In the genomic region with DNA sequence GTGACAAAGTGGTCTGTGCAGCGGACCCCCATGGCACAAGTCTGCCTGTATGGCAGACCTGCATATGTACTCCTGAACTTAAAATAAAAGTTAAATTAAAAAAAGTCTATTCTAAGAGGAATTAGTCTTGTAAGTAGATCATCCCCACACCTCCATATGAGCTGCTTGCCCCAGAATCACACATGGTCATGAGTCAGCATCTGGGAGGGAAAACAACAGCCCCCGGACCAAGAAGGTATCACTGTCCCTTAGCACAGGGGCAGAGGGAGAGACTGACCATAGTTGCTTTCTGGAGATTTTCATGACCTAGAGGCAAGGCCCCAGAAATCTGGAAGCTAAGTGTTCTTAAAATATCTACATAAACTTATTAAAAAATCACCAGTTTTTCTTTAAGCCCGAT, we compare ENCODE assay signal across 15 cellular contexts.
"Had no signal": no experiment of that assay in that cellular context is flagged by ENCODE, and none has a peak within 500 bp of the region (broad histone marks: within the 10 kb centered on the region; RNA-seq: fewer than 3 reads in every experiment).

No MANE protein-coding gene starts in this region.

- H3K4me2 ChIP-seq: hepatocyte had no signal

- FAIRE-seq: small intestine had no signal

- H3K27me3 Mint-ChIP-seq: naive B cell had no signal

- H3K27ac ChIP-seq: epithelial cell of prostate, hepatocyte, right atrium auricular region had no signal

- H3K36me3 ChIP-seq: esophagus muscularis mucosa, right atrium auricular region, sigmoid colon had no signal

- H3K27me3 ChIP-seq: esophagus muscularis mucosa, hepatocyte, right atrium auricular region, sigmoid colon had no signal

- H3K9me3 ChIP-seq: esophagus muscularis mucosa, right atrium auricular region, sigmoid colon had no signal

- ATAC-seq: left colon had no signal

- H3K4me1 ChIP-seq: right atrium auricular region had no signal

- H3K36me3 Mint-ChIP-seq: naive B cell had no signal

- H3K4me3 ChIP-seq: esophagus muscularis mucosa, hepatocyte, right atrium auricular region, sigmoid colon had no signal

- H3K9me3 Mint-ChIP-seq: naive B cell, nephron had no signal

- H3K4me3 Mint-ChIP-seq: naive B cell, nephron had no signal

- DNase-seq: effector memory CD4-positive, alpha-beta T cell; foreskin fibroblast; left colon; mesendoderm; naive B cell; sigmoid colon; small intestine; stimulated activated CD4-positive, alpha-beta T cell treated with anti-CD3 and anti-CD28 coated beads, Interleukin-12 subunit alpha, Interleukin-12 subunit beta, amount 100 ng/mL, for 4 hours; stimulated activated naive CD4-positive, alpha-beta T cell; trophoblast cell had no signal
